Comparison of ENCODE assay signal across 15 cellular contexts in genomic region chr2:230343747-230344146, GRCh38. TPM values are rescaled to one million over a fixed set of nuclear protein-coding genes. Genes with fewer than 3 reads are reported as not detected.
A peak's percentile ranks its signal among the peaks of the same experiment; 100 is the strongest.
DNase-seq lines count a peak whose midpoint lies in the region; ATAC-seq and TF ChIP-seq lines count a peak whose summit lies in the region.
"Had no signal": no experiment of that assay in that cellular context is flagged by ENCODE, and none has a peak within 500 bp of the region (broad histone marks: within the 10 kb centered on the region; RNA-seq: fewer than 3 reads in every experiment).

No MANE protein-coding gene starts in this region.

- ATAC-seq in CD4-positive, CD25-positive, alpha-beta regulatory T cell (ENCODE audit: low read depth in 2 of 2), result no peak
- no peak for ATAC-seq in activated CD8-positive, alpha-beta T cell treated with anti-CD3 and anti-CD28 coated beads, Interleukin-2, amount 10 ng/mL, durations not matched to agents 7 days and 5 days
- ATAC-seq in HG02610 (IDR thresholded peaks at IDR 0.05; ENCODE audit: unreplicated experiment), result no peak

- peaks cover 42 to 56% (median 50%) of the 10 kb centered on the region in 4 donors for H3K4me1 Mint-ChIP-seq in CD4-positive, CD25-positive, alpha-beta regulatory T cell
- H3K4me1 Mint-ChIP-seq in activated CD8-positive, alpha-beta T cell treated with anti-CD3 and anti-CD28 coated beads, Interleukin-2, amount 10 ng/mL, durations not matched to agents 7 days and 5 days (ENCODE audit: low read depth), result peaks cover 57% of the 10 kb centered on the region
- peaks cover 62 to 64% of the 10 kb centered on the region in 2 donors for H3K4me1 Mint-ChIP-seq in immature natural killer cell
- H3K4me1 Mint-ChIP-seq: endodermal cell had no signal

- no peak overlapping the region for H3K27ac ChIP-seq in CD4-positive, CD25-positive, alpha-beta regulatory T cell (ENCODE audit: insufficient read depth, low read length, poor library complexity, severe bottlenecking)
- no peak overlapping the region for H3K27ac ChIP-seq in colonic mucosa

- H3K4me3 Mint-ChIP-seq in CD4-positive, CD25-positive, alpha-beta regulatory T cell, result peak overlapping the region in 3 of 4 donors; percentile 6 to 67 (median 9)
- H3K4me3 Mint-ChIP-seq in activated CD8-positive, alpha-beta T cell treated with anti-CD3 and anti-CD28 coated beads, Interleukin-2, amount 10 ng/mL, durations not matched to agents 7 days and 5 days, result no peak overlapping the region
- peak overlapping the region; percentile 50 to 77 (median 59) for H3K4me3 Mint-ChIP-seq in immature natural killer cell
- H3K4me3 Mint-ChIP-seq: endodermal cell, nephron progenitor cell had no signal

- peaks cover 12 to 19% of the 10 kb centered on the region in 2 experiments for H3K9me3 ChIP-seq in CD4-positive, CD25-positive, alpha-beta regulatory T cell (ENCODE audit: control insufficient read depth in 2 of 2, low read length in 2 of 2)
- no peaks in the 10 kb centered on the region for H3K9me3 ChIP-seq in colonic mucosa

- peak overlapping the region; percentile 2 to 95 (median 84) for H3K27ac Mint-ChIP-seq in CD4-positive, CD25-positive, alpha-beta regulatory T cell
- peak overlapping the region; percentile 7 for H3K27ac Mint-ChIP-seq in activated CD8-positive, alpha-beta T cell treated with anti-CD3 and anti-CD28 coated beads, Interleukin-2, amount 10 ng/mL, durations not matched to agents 7 days and 5 days
- peak overlapping the region; percentile 64 to 88 (median 81) for H3K27ac Mint-ChIP-seq in immature natural killer cell
- H3K27ac Mint-ChIP-seq: endodermal cell, nephron progenitor cell had no signal

- H3K4me3 ChIP-seq in CD4-positive, CD25-positive, alpha-beta regulatory T cell (ENCODE audit: low read depth, low read length), result no peak overlapping the region
- no peak overlapping the region for H3K4me3 ChIP-seq in colonic mucosa

- POLR2A ChIA-PET in activated CD8-positive, alpha-beta T cell treated with anti-CD3 and anti-CD28 coated beads, Interleukin-2, amount 10 ng/mL, durations not matched to agents 7 days and 5 days (lab: Charles Lee), result no interaction called here

- intact Hi-C loops in colonic mucosa (cut with DNase I), result no loop called here

- CTCF ChIA-PET in activated CD8-positive, alpha-beta T cell treated with anti-CD3 and anti-CD28 coated beads, Interleukin-2, amount 10 ng/mL, durations not matched to agents 7 days and 5 days (lab: Charles Lee), result no interaction called here

- no peaks in the 10 kb centered on the region for H3K27me3 ChIP-seq in CD4-positive, CD25-positive, alpha-beta regulatory T cell (ENCODE audit: control insufficient read depth, insufficient read depth, low read length)
- H3K27me3 ChIP-seq in colonic mucosa, result no peaks in the 10 kb centered on the region

- H3K9ac ChIP-seq in colonic mucosa (ENCODE audit: low read depth in 2 of 2, low read length in 2 of 2), result no peak overlapping the region

- DNase-seq in CD4-positive, CD25-positive, alpha-beta regulatory T cell, result no peak
- DNase-seq in EL (peak; percentile 33), immature natural killer cell (no peak), A172 (ENCODE audit: low spot score) (no peak), colonic mucosa (no peak)
- no peak for DNase-seq in activated CD8-positive, alpha-beta T cell treated with anti-CD3 and anti-CD28 coated beads, Interleukin-2, amount 10 ng/mL, durations not matched to agents 7 days and 5 days
- DNase-seq: activated CD4-positive, CD25-positive, alpha-beta regulatory T cell treated with anti-CD3 and anti-CD28 coated beads, Interleukin-2, amount 50 U/mL, for 72 hours; activated effector memory CD4-positive, alpha-beta T cell treated with anti-CD3 and anti-CD28 coated beads, Interleukin-2, amount 50 U/mL, for 16 hours; central memory CD4-positive, alpha-beta T cell; endodermal cell; NCI-H146; NCI-H226; nephron progenitor cell; stimulated activated CD4-positive, alpha-beta T cell treated with anti-CD3 and anti-CD28 coated beads, Interleukin-15, amount 100 ng/mL, for 24 hours had no signal

- no peaks in the 10 kb centered on the region for H3K27me3 Mint-ChIP-seq in CD4-positive, CD25-positive, alpha-beta regulatory T cell
- no peaks in the 10 kb centered on the region for H3K27me3 Mint-ChIP-seq in activated CD8-positive, alpha-beta T cell treated with anti-CD3 and anti-CD28 coated beads, Interleukin-2, amount 10 ng/mL, durations not matched to agents 7 days and 5 days (ENCODE audit: low read depth)
- H3K27me3 Mint-ChIP-seq in immature natural killer cell (ENCODE audit: low read depth in 3 of 3), result peaks cover 0 to 5% (median 1%) of the 10 kb centered on the region in 3 donors

- peaks cover 30% of the 10 kb centered on the region for H3K36me3 ChIP-seq in CD4-positive, CD25-positive, alpha-beta regulatory T cell (ENCODE audit: control insufficient read depth, insufficient read depth, low read length)
- H3K36me3 ChIP-seq in colonic mucosa, result no peaks in the 10 kb centered on the region

- H3K36me3 Mint-ChIP-seq in CD4-positive, CD25-positive, alpha-beta regulatory T cell, result peaks cover 43% of the 10 kb centered on the region
- peaks cover 78% of the 10 kb centered on the region for H3K36me3 Mint-ChIP-seq in activated CD8-positive, alpha-beta T cell treated with anti-CD3 and anti-CD28 coated beads, Interleukin-2, amount 10 ng/mL, durations not matched to agents 7 days and 5 days (ENCODE audit: low read depth)
- peaks cover 35 to 52% (median 52%) of the 10 kb centered on the region in 3 donors for H3K36me3 Mint-ChIP-seq in immature natural killer cell

- peaks cover 4 to 28% (median 15%) of the 10 kb centered on the region in 7 donors for H3K9me3 Mint-ChIP-seq in CD4-positive, CD25-positive, alpha-beta regulatory T cell
- H3K9me3 Mint-ChIP-seq in activated CD8-positive, alpha-beta T cell treated with anti-CD3 and anti-CD28 coated beads, Interleukin-2, amount 10 ng/mL, durations not matched to agents 7 days and 5 days (ENCODE audit: insufficient read depth), result peaks cover 46% of the 10 kb centered on the region
- peaks cover 6 to 37% (median 27%) of the 10 kb centered on the region in 6 donors for H3K9me3 Mint-ChIP-seq in immature natural killer cell

- peaks cover 25% of the 10 kb centered on the region for H3K4me1 ChIP-seq in CD4-positive, CD25-positive, alpha-beta regulatory T cell (ENCODE audit: control insufficient read depth, insufficient read depth, low read length, poor library complexity, severe bottlenecking)
- H3K4me1 ChIP-seq in colonic mucosa, result no peaks in the 10 kb centered on the region

- no peak for TF ChIP-seq CTCF in colonic mucosa (IDR thresholded peaks at IDR 0.05)

RNA-seq across cellular contexts. Expression of gene SP140L, which starts 16.8 kb away (rescaled TPM):
- total RNA-seq in CD4-positive, CD25-positive, alpha-beta regulatory T cell, result 68.5 TPM
- polyA plus RNA-seq in CD4-positive, CD25-positive, alpha-beta regulatory T cell, result 10 to 100 TPM; 14.3 to 25.9 (median 22.6) TPM
- total RNA-seq in activated CD8-positive, alpha-beta T cell treated with anti-CD3 and anti-CD28 coated beads, Interleukin-2, amount 10 ng/mL, durations not matched to agents 7 days and 5 days, result 10 to 100 TPM; 90.5 to 96.2 TPM
- polyA plus RNA-seq in immature natural killer cell, result 10 to 100 TPM; 13.5 to 26.4 (median 14.4) TPM
- total RNA-seq in A172 (2014; rRNA removed; shearing (Covaris generic)), result 10.4 and 13.0 TPM in 2 replicates
- 10 to 100 TPM; 13.2 to 14.4 TPM for total RNA-seq in colonic mucosa

Comparison
In these comparisons a context has a peak if more than half of its experiments do, and no peak if none do; other contexts are left out.
1. H3K27ac Mint-ChIP-seq: peak in every context shown above with its lines; median percentile 84 in CD4-positive, CD25-positive, alpha-beta regulatory T cell; 81 in immature natural killer cell; 7 in activated CD8-positive, alpha-beta T cell treated with anti-CD3 and anti-CD28 coated beads, Interleukin-2, amount 10 ng/mL, durations not matched to agents 7 days and 5 days.